Comparison of ENCODE assay signal across 10 cellular contexts in genomic region chr12:13980548-13981295, GRCh38.
DNase-seq lines count a peak whose midpoint lies in the region; ATAC-seq lines count a peak whose summit lies in the region.
"Had no signal": no experiment of that assay in that cellular context is flagged by ENCODE, and none has a peak within 500 bp of the region (broad histone marks: within the 10 kb centered on the region; RNA-seq: fewer than 3 reads in every experiment).

No MANE protein-coding gene starts in this region.

- H3K9me3 ChIP-seq in stomach smooth muscle (ENCODE audit: control insufficient read depth in 2 of 2, low read length in 2 of 2): peaks cover 0 to 2% of the 10 kb centered on the region in 2 donors

- ATAC-seq in HG03354 (IDR thresholded peaks at IDR 0.05; ENCODE audit: poor library complexity, severe bottlenecking, unreplicated experiment) (no peak), HG02623 (IDR thresholded peaks at IDR 0.05; ENCODE audit: unreplicated experiment) (no peak)
- ATAC-seq: K562 had no signal

- H3K4me1 ChIP-seq in stomach smooth muscle (ENCODE audit: control insufficient read depth, insufficient read depth, low read length): peaks cover 14% of the 10 kb centered on the region

- H3K36me3 ChIP-seq in stomach smooth muscle (ENCODE audit: control insufficient read depth in 2 of 2, insufficient read depth in 2 of 2, low read length in 2 of 2): no peaks in the 10 kb centered on the region

- no peak overlapping the region for H3K9ac ChIP-seq in stomach smooth muscle (ENCODE audit: low read length in 2 of 2)

- H3K27ac ChIP-seq in angular gyrus (ENCODE audit: low read depth, low read length) (peak overlapping the region; percentile 81), stomach smooth muscle (ENCODE audit: low read length) (no peak overlapping the region)

- DNase-seq in NCI-H748 (lab: John Stamatoyannopoulos, UW; ENCODE audit: unreplicated experiment): peak; percentile 33
- no peak for DNase-seq in NCI-H748 treated with DMSO at 0.1 percent for 48 hours (lab: John Stamatoyannopoulos, UW)
- DNase-seq in left kidney (ENCODE audit: low read depth, low spot score): peak; percentile 79
- DNase-seq in GDM1 (lab: John Stamatoyannopoulos, UW): no peak
- DNase-seq: central memory CD4-positive, alpha-beta T cell had no signal

- peak overlapping the region; percentile 33 to 59 for H3K4me3 ChIP-seq in stomach smooth muscle (ENCODE audit: low read length in 2 of 2)
- H3K4me3 ChIP-seq: K562 had no signal

- H3K27me3 ChIP-seq in stomach smooth muscle (ENCODE audit: control insufficient read depth in 1 of 2, insufficient read depth in 2 of 2, low read length in 2 of 2): peaks cover 26 to 42% of the 10 kb centered on the region in 2 donors

Comparison
In these comparisons a context has a peak if more than half of its experiments do, and no peak if none do; other contexts are left out.
1. DNase-seq: peak in NCI-H748 (single experiment) and left kidney (single experiment); none in NCI-H748 treated with DMSO at 0.1 percent for 48 hours (single experiment) and GDM1 (single experiment).